8 cellular contexts compared by ENCODE assay signal in genomic region chr7:90346326-90347125, GRCh38. TPM values are rescaled to one million over a fixed set of nuclear protein-coding genes. Genes with fewer than 3 reads are reported as not detected.
DNase-seq lines count a peak whose midpoint lies in the region; ATAC-seq, FAIRE-seq and TF ChIP-seq lines count a peak whose summit lies in the region.

Gene GTPBP10 (plus strand): TSS chr7:90346716. CDS start chr7:90346742, 26 bp downstream.

- peaks cover 4% of the 10 kb centered on the region for H3K36me3 Mint-ChIP-seq in nephron (ENCODE audit: low read depth)
- peaks cover 23% of the 10 kb centered on the region for H3K36me3 Mint-ChIP-seq in stimulated activated naive CD8-positive, alpha-beta T cell treated with anti-CD3 and anti-CD28 coated beads, Interleukin-15, Interleukin-2, amounts not matched to agents 100 ng/mL and 50 ng/mL, for 24 hours (ENCODE audit: low read depth)

- H3K9me3 ChIP-seq in ES-I3 (ENCODE audit: control insufficient read depth, insufficient read depth, low read length): no peaks in the 10 kb centered on the region
- H3K9me3 ChIP-seq in RWPE2 (ENCODE audit: severe bottlenecking): no peaks in the 10 kb centered on the region

- H3K27me3 ChIP-seq in RWPE2 (ENCODE audit: insufficient read depth, poor library complexity, severe bottlenecking): no peaks in the 10 kb centered on the region

- H3K27me3 Mint-ChIP-seq in nephron (ENCODE audit: low read depth): no peaks in the 10 kb centered on the region
- H3K27me3 Mint-ChIP-seq in stimulated activated naive CD8-positive, alpha-beta T cell treated with anti-CD3 and anti-CD28 coated beads, Interleukin-15, Interleukin-2, amounts not matched to agents 100 ng/mL and 50 ng/mL, for 24 hours: no peaks in the 10 kb centered on the region

- FAIRE-seq in H54 (lab: Jason Lieb, UNC): peak; percentile 66

- ATAC-seq in RWPE2 (ENCODE audit: low read depth): peak; percentile 90

- H3K4me1 Mint-ChIP-seq in nephron: peaks cover 26% of the 10 kb centered on the region
- H3K4me1 Mint-ChIP-seq in stimulated activated naive CD8-positive, alpha-beta T cell treated with anti-CD3 and anti-CD28 coated beads, Interleukin-15, Interleukin-2, amounts not matched to agents 100 ng/mL and 50 ng/mL, for 24 hours (ENCODE audit: low read depth): peaks cover 47% of the 10 kb centered on the region

- H3K9ac ChIP-seq in ES-I3 (ENCODE audit: low read depth, low read length): peak within 1 kb of the TSS; percentile 95

- TF ChIP-seq POLR2A in H54 (IDR thresholded peaks at IDR 0.05; ENCODE audit: low read depth, low read length): peak; percentile 90

- TF ChIP-seq CTCF in RWPE2 (IDR thresholded peaks at IDR 0.05; ENCODE audit: poor library complexity, severe bottlenecking) (peak; percentile 87), fibroblast of the aortic adventitia (IDR thresholded peaks at IDR 0.05; ENCODE audit: insufficient read depth, low read length) (peak; percentile 86), nephron (IDR thresholded peaks at IDR 0.05; ENCODE audit: unreplicated experiment in 3 of 3) (peak; percentile 71 to 80 (median 73))

- H3K27ac Mint-ChIP-seq in nephron: peak within 1 kb of the TSS; percentile 94 to 99 (median 95)
- peak within 1 kb of the TSS; percentile 97 for H3K27ac Mint-ChIP-seq in stimulated activated naive CD8-positive, alpha-beta T cell treated with anti-CD3 and anti-CD28 coated beads, Interleukin-15, Interleukin-2, amounts not matched to agents 100 ng/mL and 50 ng/mL, for 24 hours

- H3K9me3 Mint-ChIP-seq in nephron: no peaks in the 10 kb centered on the region
- H3K9me3 Mint-ChIP-seq in stimulated activated naive CD8-positive, alpha-beta T cell treated with anti-CD3 and anti-CD28 coated beads, Interleukin-15, Interleukin-2, amounts not matched to agents 100 ng/mL and 50 ng/mL, for 24 hours: no peaks in the 10 kb centered on the region

- H3K4me3 ChIP-seq in RWPE2 (ENCODE audit: severe bottlenecking) (peak within 1 kb of the TSS; percentile 84), fibroblast of the aortic adventitia (ENCODE audit: low read depth, low read length) (peak within 1 kb of the TSS; percentile 98)

- peak within 1 kb of the TSS; percentile 96 to 100 (median 98) for H3K4me3 Mint-ChIP-seq in nephron
- peak within 1 kb of the TSS; percentile 95 for H3K4me3 Mint-ChIP-seq in stimulated activated naive CD8-positive, alpha-beta T cell treated with anti-CD3 and anti-CD28 coated beads, Interleukin-15, Interleukin-2, amounts not matched to agents 100 ng/mL and 50 ng/mL, for 24 hours

- H3K36me3 ChIP-seq in ES-I3 (ENCODE audit: insufficient read depth, low read length) (no peaks in the 10 kb centered on the region), RWPE2 (ENCODE audit: low read depth) (0 out of 2 replicates have a peak, but pooled peaks cover 4% of the 10 kb centered on the region)

- H3K4me1 ChIP-seq in ES-I3 (ENCODE audit: insufficient read depth, low read length): no peaks in the 10 kb centered on the region; the same call in 1 of the 2 replicates
- peaks cover 7% of the 10 kb centered on the region for H3K4me1 ChIP-seq in RWPE2 (ENCODE audit: insufficient read depth, poor library complexity, severe bottlenecking)

- DNase-seq in H54 (ENCODE audit: insufficient read length, low spot score) (peak; percentile 81), LoVo (ENCODE audit: low spot score) (peak; percentile 99), RWPE2 (ENCODE audit: low spot score) (peak; percentile 90), fibroblast of the aortic adventitia (ENCODE audit: low read depth) (peak; percentile 96)
- DNase-seq in activated T-helper 9 cell treated with anti-CD3 and anti-CD28 coated beads, Interleukin-2, amount 50 U/mL, for 16 hours (ENCODE audit: low read depth): peak; percentile 93

- H3K27ac ChIP-seq in RWPE2 (ENCODE audit: poor library complexity, severe bottlenecking): peak within 1 kb of the TSS; percentile 33

RNA-seq across cellular contexts. Expression of gene GTPBP10, which starts in this region (rescaled TPM):
- 23.2 and 26.6 TPM in 2 replicates for total RNA-seq in fibroblast of the aortic adventitia (ENCODE audit: low replicate concordance)

Comparison
In these comparisons a context has a peak if more than half of its experiments do, and no peak if none do; other contexts are left out.
1. Peak in every context shown above with its lines: DNase-seq, ATAC-seq, H3K4me3 ChIP-seq and H3K27ac ChIP-seq.